8 cellular contexts compared by ENCODE assay signal in genomic region chr1:86913399-86913895, GRCh38. TPM values are rescaled to one million over a fixed set of nuclear protein-coding genes. Genes with fewer than 3 reads are reported as not detected.
DNase-seq lines count a peak whose midpoint lies in the region; ATAC-seq and TF ChIP-seq lines count a peak whose summit lies in the region.

No MANE protein-coding gene starts in this region.

- no peak for ATAC-seq in lung (ENCODE audit: insufficient read depth, low FRiP score)

- H3K4me1 Mint-ChIP-seq in MCF 10A (ENCODE audit: insufficient read depth, unreplicated experiment): peaks cover 34% of the 10 kb centered on the region
- H3K4me1 Mint-ChIP-seq in chondrocyte (ENCODE audit: low read depth): peaks cover 41% of the 10 kb centered on the region

- WGBS in lung, 2 donors: 0% methylated on average over 17 of the region's 17 CpGs
- 0 to 1% (median 1%) methylated on average over 17 of the region's 17 CpGs for WGBS in stomach, 5 donors

- peaks cover 95% of the 10 kb centered on the region for H3K79me2 ChIP-seq in SU-DHL-6 (ENCODE audit: insufficient read depth, low read length)

- peak overlapping the region; percentile 95 for H3K27ac ChIP-seq in HL-60 (replicated peaks)
- H3K27ac ChIP-seq in SU-DHL-6 (ENCODE audit: low read depth, low read length): peak overlapping the region; percentile 86
- H3K27ac ChIP-seq in lung (ENCODE audit: low read depth in 1 of 2, low read length in 1 of 2): peak overlapping the region; percentile 92 to 97
- peak overlapping the region; percentile 85 to 95 (median 93) for H3K27ac ChIP-seq in stomach

- H3K27ac Mint-ChIP-seq in MCF 10A (ENCODE audit: low read depth, unreplicated experiment) (no peak overlapping the region), chondrocyte (ENCODE audit: unreplicated experiment) (no peak overlapping the region)

- no peak overlapping the region for H3K4me3 Mint-ChIP-seq in MCF 10A (ENCODE audit: unreplicated experiment)
- H3K4me3 Mint-ChIP-seq in chondrocyte (ENCODE audit: unreplicated experiment): no peak overlapping the region

- peaks cover 23% of the 10 kb centered on the region for H3K36me3 Mint-ChIP-seq in MCF 10A (ENCODE audit: insufficient read depth, unreplicated experiment)
- H3K36me3 Mint-ChIP-seq in chondrocyte (ENCODE audit: low read depth): peaks cover 7% of the 10 kb centered on the region

- BruUV-seq in MCF 10A (replicated peaks; lab: Mats Ljungman, UMichigan): TSS peak; percentile 68

- TF ChIP-seq CTCF in HL-60 (IDR thresholded peaks at IDR 0.05; ENCODE audit: insufficient read depth, low read length): no peak
- TF ChIP-seq CTCF in SU-DHL-6 (IDR thresholded peaks at IDR 0.05; ENCODE audit: insufficient read depth, low read length, poor library complexity, severe bottlenecking): no peak
- TF ChIP-seq CTCF in MCF 10A (IDR thresholded peaks at IDR 0.05; ENCODE audit: unreplicated experiment): no peak
- TF ChIP-seq CTCF in lung (IDR thresholded peaks at IDR 0.05; ENCODE audit: control extremely low read depth, extremely low read depth): no peak
- TF ChIP-seq CTCF in stomach (IDR thresholded peaks at IDR 0.05): no peak
- no peak for TF ChIP-seq CTCF in chondrocyte (IDR thresholded peaks at IDR 0.05)

- H3K27me3 ChIP-seq in HL-60 (ENCODE audit: insufficient read depth, poor library complexity, severe bottlenecking) (no peaks in the 10 kb centered on the region), SU-DHL-6 (ENCODE audit: low read length) (no peaks in the 10 kb centered on the region), lung (ENCODE audit: control insufficient read depth, insufficient read depth) (no peaks in the 10 kb centered on the region), stomach (no peaks in the 10 kb centered on the region)

- H2AFZ ChIP-seq in SU-DHL-6 (ENCODE audit: low read depth, low read length, severe bottlenecking): peak overlapping the region; percentile 22

- no peak for TF ChIP-seq POLR2A in stomach (IDR thresholded peaks at IDR 0.05)

- H3K36me3 ChIP-seq in SU-DHL-6 (ENCODE audit: low read length) (peaks cover 14% of the 10 kb centered on the region), lung (ENCODE audit: control insufficient read depth in 2 of 2, insufficient read depth in 2 of 2, low read length in 2 of 2) (peaks cover 0 to 3% of the 10 kb centered on the region in 2 donors), stomach (peaks cover 0 to 17% (median 8%) of the 10 kb centered on the region in 4 donors)

- H3K9ac ChIP-seq in SU-DHL-6 (ENCODE audit: low read length): peak overlapping the region; percentile 71

- POLR2A ChIA-PET in MCF 10A (lab: Yijun Ruan, JAX): interaction anchor here (0.7 to 5.0 kb wide), 26 partner anchors 9 to 489 kb away, joined by 3 to 59 read pairs (median 6); partner anchors contain the start of genes CLCA2 and SH3GLB1

- peaks cover 42% of the 10 kb centered on the region for H4K20me1 ChIP-seq in SU-DHL-6 (ENCODE audit: low read depth, low read length)

- no peaks in the 10 kb centered on the region for H3K9me3 Mint-ChIP-seq in MCF 10A (ENCODE audit: unreplicated experiment)
- no peaks in the 10 kb centered on the region for H3K9me3 Mint-ChIP-seq in chondrocyte (ENCODE audit: low read depth)

- peak; percentile 39 for DNase-seq in SIG-M5 treated with dmso at 0.1 percent for 504 hours (lab: John Stamatoyannopoulos, UW; ENCODE audit: unreplicated experiment)
- DNase-seq in SIG-M5 (lab: John Stamatoyannopoulos, UW): no peak
- peak; percentile 36 for DNase-seq in HL-60 (ENCODE audit: low read depth in 1 of 2, low spot score in 1 of 2)
- DNase-seq in MCF 10A (ENCODE audit: unreplicated experiment): peak; percentile 35
- no peak for DNase-seq in lung (ENCODE audit: low spot score)
- peak; percentile 31 for DNase-seq in stomach
- DNase-seq in chondrocyte (ENCODE audit: low spot score): no peak

- H3K4me1 ChIP-seq in lung (ENCODE audit: control insufficient read depth in 2 of 2, insufficient read depth in 2 of 2, low read length in 2 of 2): peaks cover 5 to 15% of the 10 kb centered on the region in 2 donors
- H3K4me1 ChIP-seq in stomach: peaks cover 18 to 69% (median 39%) of the 10 kb centered on the region in 4 donors

- no peaks in the 10 kb centered on the region for H3K9me2 ChIP-seq in SU-DHL-6 (replicated peaks; ENCODE audit: insufficient read depth, low read length)

- H3K9me3 ChIP-seq in SU-DHL-6 (ENCODE audit: insufficient read depth, low read length) (no peaks in the 10 kb centered on the region), lung (ENCODE audit: control insufficient read depth in 2 of 2, insufficient read depth in 1 of 2, low read length in 1 of 2) (no peaks in the 10 kb centered on the region), stomach (no peaks in the 10 kb centered on the region)

- TF ChIP-seq EP300 in stomach (IDR thresholded peaks at IDR 0.05): no peak

- CTCF ChIA-PET in MCF 10A (lab: Yijun Ruan, JAX): interaction anchor here (0.5 to 3.2 kb wide), 11 partner anchors 10 to 1501 kb away, joined by 3 to 17 read pairs (median 4); partner anchors contain the start of gene SH3GLB1

- H3K4me3 ChIP-seq in HL-60 (replicated peaks; ENCODE audit: insufficient read depth, low read length) (peak overlapping the region; percentile 99), SU-DHL-6 (ENCODE audit: insufficient read depth, low read length, poor library complexity, severe bottlenecking) (peak overlapping the region; percentile 84), lung (peak overlapping the region; percentile 95), stomach (peak overlapping the region; percentile 81 to 96 (median 92))

- H3F3A ChIP-seq in SU-DHL-6 (ENCODE audit: insufficient read depth): peaks cover 17% of the 10 kb centered on the region

- H3K4me2 ChIP-seq in SU-DHL-6 (ENCODE audit: low read depth, low read length, poor library complexity, severe bottlenecking): peak overlapping the region; percentile 91

- intact Hi-C loops in MCF 10A (cut with micrococcal nuclease) (no loop called here), stomach (cut with DNase I; ENCODE audit: low total_unique reads) (no loop called here)

- H3K27me3 Mint-ChIP-seq in MCF 10A (ENCODE audit: insufficient read depth, unreplicated experiment) (no peaks in the 10 kb centered on the region), chondrocyte (ENCODE audit: low read depth) (no peaks in the 10 kb centered on the region)

RNA-seq across cellular contexts. Expression of gene SELENOF, which starts 0.5 kb away (rescaled TPM):
- total RNA-seq in MCF 10A (2022): 227 TPM in 2 replicates
- 100 to 1,000 TPM; 227 to 240 TPM for total RNA-seq in lung
- polyA plus RNA-seq in lung: 100 to 1,000 TPM; 132 to 188 TPM
- total RNA-seq in stomach: 100 to 1,000 TPM in 3 of 5 donors, 10 to 100 TPM in 2; 24.9 to 247 (median 101) TPM
- 10 to 100 TPM; 65.8 to 83.1 (median 82.7) TPM for polyA plus RNA-seq in stomach
- 183 to 216 TPM (median 184 TPM) in 3 replicates for total RNA-seq in chondrocyte

RNA-seq across cellular contexts. Expression of gene HS2ST1, which starts 1.0 kb away (rescaled TPM):
- total RNA-seq in MCF 10A (2022): 20.4 and 24.4 TPM in 2 replicates
- total RNA-seq in lung: 10 to 100 TPM; 21.3 to 45.3 TPM
- polyA plus RNA-seq in lung: 10 to 100 TPM in 1 of 2 donors, 1 to 10 TPM in 1; 4.1 to 11.4 TPM
- total RNA-seq in stomach: 10 to 100 TPM in 2 of 5 donors, 1 to 10 TPM in 3; 1.8 to 29.0 (median 7.2) TPM
- 1 to 10 TPM; 2.7 to 4.3 (median 2.9) TPM for polyA plus RNA-seq in stomach
- total RNA-seq in chondrocyte: 26.7 to 38.3 TPM (median 28.1 TPM) in 3 replicates

Comparison
In these comparisons a context has a peak if more than half of its experiments do, and no peak if none do; other contexts are left out.
1. DNase-seq: peak in SIG-M5 treated with dmso at 0.1 percent for 504 hours (single experiment), HL-60 (2 of 2), MCF 10A (single experiment) and stomach (single experiment); none in SIG-M5 (single experiment), lung (single experiment) and chondrocyte (single experiment).
2. Peak in every context shown above with its lines, with median percentiles within 50 percentile points of each other: H3K27ac ChIP-seq and H3K4me3 ChIP-seq.